In genomic region chr7:112414855-112415490, GRCh38 we compare ENCODE assay signal across 8 cellular contexts. TPM values are rescaled to one million over a fixed set of nuclear protein-coding genes. Genes with fewer than 3 reads are reported as not detected.
DNase-seq lines count a peak whose midpoint lies in the region; ATAC-seq, FAIRE-seq and TF ChIP-seq lines count a peak whose summit lies in the region.

No MANE protein-coding gene starts in this region.

- H3K4me3 ChIP-seq in stomach, result no peak overlapping the region

- no peak for ATAC-seq in GM18520 (IDR thresholded peaks at IDR 0.05; ENCODE audit: unreplicated experiment)

- peak; percentile 76 for FAIRE-seq in frontal cortex (lab: Jason Lieb, UNC)

- H3K27ac ChIP-seq in stomach, result no peak overlapping the region

- no peaks in the 10 kb centered on the region for H3K27me3 ChIP-seq in stomach

- 1 to 5% (median 2%) methylated on average over 3 of the region's 3 CpGs for WGBS in stomach, 5 donors

- no peak for TF ChIP-seq EP300 in stomach (IDR thresholded peaks at IDR 0.05)

- TF ChIP-seq POLR2A in stomach (IDR thresholded peaks at IDR 0.05), result no peak

- H3K9me3 ChIP-seq in stomach, result no peaks in the 10 kb centered on the region

- H3K4me1 ChIP-seq in stomach, result peaks cover 0 to 10% (median 4%) of the 10 kb centered on the region in 4 donors

- intact Hi-C loops in stomach (cut with DNase I; ENCODE audit: low total_unique reads), result loop anchor here (10.0 kb wide), 1 partner anchor 670 kb away; no protein-coding TSS in a partner anchor

- DNase-seq in NCI-H2107 treated with DMSO at 0.1 percent for 48 hours (lab: John Stamatoyannopoulos, UW; ENCODE audit: unreplicated experiment), result peak; percentile 76
- DNase-seq in NCI-H2107 (lab: John Stamatoyannopoulos, UW), result no peak
- DNase-seq in LoVo (ENCODE audit: low spot score), result peak; percentile 73
- DNase-seq in SHP77 treated with DMSO at 0.1 percent for 48 hours (lab: John Stamatoyannopoulos, UW), result peak; percentile 41
- peak in 1 of 2 donors; percentile 17 for DNase-seq in frontal cortex (ENCODE audit: low spot score in 2 of 2)
- no peak for DNase-seq in stomach
- DNase-seq in OCI-M2 (lab: John Stamatoyannopoulos, UW; ENCODE audit: unreplicated experiment), result no peak

- H3K36me3 ChIP-seq in stomach, result no peaks in the 10 kb centered on the region

- peak in 4 of 7 experiments; percentile 32 to 42 (median 34) for TF ChIP-seq CTCF in stomach (IDR thresholded peaks at IDR 0.05)

RNA-seq across cellular contexts. Expression of gene IFRD1, which starts 35.3 kb away (rescaled TPM):
- total RNA-seq in frontal cortex (85.6 TPM), stomach (100 to 1,000 TPM in 2 of 5 donors, 10 to 100 TPM in 3; 37.9 to 137 (median 76.4) TPM)
- polyA plus RNA-seq in stomach, result 10 to 100 TPM; 19.9 to 44.4 (median 42.4) TPM

Comparison
In these comparisons a context has a peak if more than half of its experiments do, and no peak if none do; other contexts are left out.
1. DNase-seq: peak in NCI-H2107 treated with DMSO at 0.1 percent for 48 hours (single experiment), LoVo (single experiment) and SHP77 treated with DMSO at 0.1 percent for 48 hours (single experiment); none in NCI-H2107 (single experiment), stomach (single experiment) and OCI-M2 (single experiment).